In genomic region chr2:3222636-3223035, GRCh38 we compare ENCODE assay signal across 9 cellular contexts.
DNase-seq lines count a peak whose midpoint lies in the region; ATAC-seq, FAIRE-seq and TF ChIP-seq lines count a peak whose summit lies in the region.
"Had no signal": no experiment of that assay in that cellular context is flagged by ENCODE, and none has a peak within 500 bp of the region (broad histone marks: within the 10 kb centered on the region; RNA-seq: fewer than 3 reads in every experiment).

No MANE protein-coding gene starts in this region.

- no peaks in the 10 kb centered on the region for H3K36me3 ChIP-seq in kidney (ENCODE audit: control insufficient read depth in 1 of 2, insufficient read depth in 2 of 2, low read length in 2 of 2)

- no peak for FAIRE-seq in kidney (lab: Jason Lieb, UNC)

- no peak overlapping the region for H3K9ac ChIP-seq in kidney (ENCODE audit: low read length in 2 of 2)
- H3K9ac ChIP-seq: KMS-11 had no signal

- H3K9me3 ChIP-seq in kidney (ENCODE audit: control insufficient read depth in 1 of 2, low read length in 2 of 2) = peaks cover 0 to 8% of the 10 kb centered on the region in 2 donors

- H3K4me3 ChIP-seq in kidney (ENCODE audit: low read length in 2 of 2) = no peak overlapping the region

- peak; percentile 40 for ATAC-seq in HG03457 (IDR thresholded peaks at IDR 0.05; ENCODE audit: unreplicated experiment)
- ATAC-seq in sciatic nerve = no peak

- H3K27ac ChIP-seq in kidney (ENCODE audit: low read depth in 2 of 2, low read length in 2 of 2) = no peak overlapping the region
- H3K27ac ChIP-seq: KMS-11 had no signal

- TF ChIP-seq CTCF in GM20000 (IDR thresholded peaks at IDR 0.05; ENCODE audit: extremely low read depth, missing control alignments) (no peak), kidney (IDR thresholded peaks at IDR 0.05; ENCODE audit: borderline replicate concordance, extremely low read depth, insufficient read depth) (no peak)

- no peaks in the 10 kb centered on the region for H3K4me1 ChIP-seq in kidney (ENCODE audit: control insufficient read depth in 1 of 2, insufficient read depth in 1 of 2, low read depth in 1 of 2, low read length in 2 of 2)

- DNase-seq in GM20000 (ENCODE audit: low spot score) (peak; percentile 45), kidney (no peak), mucosa of gallbladder (ENCODE audit: low spot score) (no peak), sciatic nerve (ENCODE audit: low spot score) (no peak), HK-2 (ENCODE audit: unreplicated experiment) (no peak)
- DNase-seq in activated gamma-delta T cell treated with anti-CD3 and anti-CD28 coated beads, Interleukin-2, amount 50 U/mL, for 16 hours (ENCODE audit: low read depth) = peak; percentile 44
- DNase-seq in stimulated activated CD8-positive, alpha-beta memory T cell treated with anti-CD3 and anti-CD28 coated beads, Interleukin-4, amount 100 ng/mL, for 24 hours (ENCODE audit: low read depth) = peak; percentile 31

- intact Hi-C loops in kidney (cut with DNase I) (no loop called here), sciatic nerve (cut with DNase I) (no loop called here)

Comparison
In these comparisons a context has a peak if more than half of its experiments do, and no peak if none do; other contexts are left out.
1. DNase-seq: peak in GM20000 (single experiment), activated gamma-delta T cell treated with anti-CD3 and anti-CD28 coated beads, Interleukin-2, amount 50 U/mL, for 16 hours (single experiment) and stimulated activated CD8-positive, alpha-beta memory T cell treated with anti-CD3 and anti-CD28 coated beads, Interleukin-4, amount 100 ng/mL, for 24 hours (single experiment); none in kidney (single experiment), mucosa of gallbladder (single experiment), sciatic nerve (single experiment) and HK-2 (single experiment).